1 cellular context compared by ENCODE assay signal in the genomic region with DNA sequence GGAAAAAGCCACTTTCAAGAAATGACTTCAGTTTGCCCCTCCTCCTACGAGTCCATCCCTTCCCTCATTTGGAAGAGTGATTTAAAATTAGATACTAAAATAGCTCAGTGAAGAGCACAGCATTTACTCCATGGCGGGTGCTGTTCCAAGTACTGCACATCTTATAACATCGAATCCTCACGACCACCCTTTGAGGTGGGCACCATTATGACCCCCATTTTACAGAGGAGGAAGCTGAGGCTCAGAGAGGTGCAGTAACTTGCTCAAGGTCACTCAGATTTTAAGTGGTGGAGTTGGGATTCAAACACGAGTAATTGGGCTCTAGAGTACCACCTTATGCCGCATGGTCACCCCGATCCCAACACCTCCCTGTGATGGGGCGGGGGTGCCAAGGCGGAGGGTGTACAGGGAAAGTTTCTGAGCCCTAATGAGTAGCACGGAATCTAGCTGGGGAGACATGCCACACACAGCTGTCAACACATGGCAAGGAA.
TF ChIP-seq lines count a peak whose summit lies in the region.

No MANE protein-coding gene starts in this region.

TF ChIP-seq in liver, 16 proteins besides CTCF, POLR2A, EP300 and RAD21 (continued from another document):
- no peak for TF ChIP-seq REST (IDR thresholded peaks at IDR 0.05)
